In the genomic region with DNA sequence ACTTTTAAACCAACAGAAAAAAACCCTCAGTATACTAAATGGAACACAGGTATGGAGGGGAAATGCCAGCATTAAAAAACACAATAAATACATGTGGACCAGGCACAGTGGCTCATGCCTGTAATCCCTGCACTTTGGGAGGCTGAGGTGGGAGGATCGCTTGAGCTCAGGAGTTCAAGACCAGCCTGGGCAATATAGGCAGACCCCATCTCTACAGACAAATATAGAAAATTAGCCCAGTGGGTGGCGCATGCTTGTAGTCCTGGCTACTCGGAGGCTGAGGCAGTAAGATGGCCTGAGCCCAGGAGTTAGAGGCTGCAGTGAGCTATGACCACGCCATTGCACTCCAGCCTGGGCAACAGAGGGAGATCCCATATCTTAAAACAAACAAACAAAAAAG, we compare ENCODE assay signal across 10 cellular contexts. TPM values are rescaled to one million over a fixed set of nuclear protein-coding genes. Genes with fewer than 3 reads are reported as not detected.
DNase-seq lines count a peak whose midpoint lies in the region; ATAC-seq, FAIRE-seq and TF ChIP-seq lines count a peak whose summit lies in the region.
"Not testable (repeated sequence)": the region's sequence is repeated elsewhere in the genome, so short reads cannot be mapped to it uniquely, and the experiment has no call there.
"Had no signal": no experiment of that assay in that cellular context is flagged by ENCODE, and none has a peak within 500 bp of the region (broad histone marks: within the 10 kb centered on the region; RNA-seq: fewer than 3 reads in every experiment).

No MANE protein-coding gene starts in this region.

- POLR2A ChIA-PET in OCI-LY7 (lab: Charles Lee); HepG2 (lab: Yijun Ruan, JAX): not testable (repeated sequence)
- POLR2A ChIA-PET in K562 (lab: Yijun Ruan, JAX) = interaction anchor here (1.0 kb wide), 1 partner anchor 51 kb away, joined by 3 read pairs; no protein-coding TSS in a partner anchor

- H2AFZ ChIP-seq in OCI-LY7 (ENCODE audit: low read length); K562 (ENCODE audit: low read depth, low read length); HepG2 (ENCODE audit: low read length): not testable (repeated sequence)

- CTCF ChIA-PET in OCI-LY7 (lab: Charles Lee; ENCODE audit: unreplicated experiment); HepG2 (lab: Yijun Ruan, JAX; ENCODE audit: low intra/inter-chr PET ratio, low total read pairs): not testable (repeated sequence)
- CTCF ChIA-PET in K562 (lab: Yijun Ruan, JAX; ENCODE audit: low intra/inter-chr PET ratio) = interaction anchor here (0.6 kb wide), 1 partner anchor 436 kb away, joined by 3 read pairs; no protein-coding TSS in a partner anchor

- not testable (repeated sequence) for H3K4me3 ChIP-seq in OCI-LY7 (ENCODE audit: low read depth, low read length, poor library complexity, severe bottlenecking); K562; HepG2 (replicated peaks in 1 of 3; ENCODE audit: insufficient read depth in 1 of 3, low read depth in 2 of 3, low read length in 3 of 3)

- WGBS in K562 (ENCODE audit: insufficient coverage, low coverage, missing lambda C conversion rate) = 4% methylated on average over 2 of the region's 4 CpGs
- 4% methylated on average over 4 of the region's 4 CpGs for WGBS in HepG2 (ENCODE audit: low lambda C conversion rate)

- not testable (repeated sequence) for H4K20me1 ChIP-seq in OCI-LY7 (ENCODE audit: insufficient read depth, low read length); K562 (replicated peaks; ENCODE audit: control insufficient read depth, insufficient read depth, low read length); HepG2 (ENCODE audit: insufficient read depth, low read length)

- in situ Hi-C loops in K562 (cut with MboI); HepG2 (cut with HindIII; ENCODE audit: extremely low pct_ligation_motif_present, low pct_unique_long_range_greater_than_20kb): not testable (repeated sequence)

- not testable (repeated sequence) for ATAC-seq in K562, HepG2

- H3K4me1 ChIP-seq in OCI-LY7 (ENCODE audit: insufficient read depth, low read length, poor library complexity, severe bottlenecking); HepG2 (ENCODE audit: insufficient read depth, low read length): not testable (repeated sequence)
- peaks cover 9 to 21% of the 10 kb centered on the region in 2 experiments; a peak in 4 of 5 replicates for H3K4me1 ChIP-seq in K562 (replicated peaks in 1 of 2; ENCODE audit: control insufficient read depth in 2 of 2, insufficient read depth in 2 of 2, low read length in 2 of 2)

- not testable (repeated sequence) for H3K79me2 ChIP-seq in OCI-LY7 (ENCODE audit: insufficient read depth, low read depth, low read length); K562 (ENCODE audit: control insufficient read depth, insufficient read depth, low read length); HepG2 (ENCODE audit: insufficient read depth, low read length)

- 0 out of 2 replicates have a peak, but pooled peaks have one; percentile 18 for TF ChIP-seq CTCF in OCI-LY7 (conservative IDR thresholded peaks at IDR 0.05; ENCODE audit: low read length)
- TF ChIP-seq CTCF in K562 (IDR thresholded peaks at IDR 0.05 in 2 of 3, conservative IDR thresholded peaks at IDR 0.05 in 1 of 3; ENCODE audit: insufficient read depth in 2 of 3, low read depth in 1 of 3, low read length in 3 of 3); HepG2 (CRISPR knock-in tag; IDR thresholded peaks at IDR 0.05): not testable (repeated sequence)

- intact Hi-C loops in OCI-LY7 (cut with micrococcal nuclease; ENCODE audit: unreplicated experiment); K562 (cut with micrococcal nuclease); HepG2 (cut with micrococcal nuclease; ENCODE audit: unreplicated experiment): not testable (repeated sequence)

- TF ChIP-seq RAD21 in K562 (CRISPR knock-in tag; conservative IDR thresholded peaks at IDR 0.05 in 1 of 2, IDR thresholded peaks at IDR 0.05 in 1 of 2); HepG2 (CRISPR knock-in tag; IDR thresholded peaks at IDR 0.05): not testable (repeated sequence)

- H3K4me2 ChIP-seq in OCI-LY7 (ENCODE audit: low read length); K562 (ENCODE audit: insufficient read depth, low read length); HepG2 (ENCODE audit: low read depth, low read length): not testable (repeated sequence)

- H3K9me1 ChIP-seq in K562 (ENCODE audit: control insufficient read depth, insufficient read depth, low read length) = not testable (repeated sequence)

- not testable (repeated sequence) for TF ChIP-seq EP300 in K562 (IDR thresholded peaks at IDR 0.05; ENCODE audit: low read length); HepG2 (IDR thresholded peaks at IDR 0.05; ENCODE audit: low read depth in 2 of 2, low read length in 2 of 2); HepG2 (CRISPR knock-in tag; IDR thresholded peaks at IDR 0.05; ENCODE audit: borderline replicate concordance)

- not testable (repeated sequence) for DNase-seq in OCI-LY7 (ENCODE audit: low spot score); K562 (ENCODE audit: extremely low read depth in 1 of 4, low spot score in 3 of 4); HepG2 (ENCODE audit: low spot score)
- peak; percentile 35 for DNase-seq in activated CD8-positive, alpha-beta memory T cell treated with anti-CD3 and anti-CD28 coated beads for 24 hours

- not testable (repeated sequence) for TF ChIP-seq POLR2A in K562 (conservative IDR thresholded peaks at IDR 0.05); HepG2 (IDR thresholded peaks at IDR 0.05; ENCODE audit: insufficient read depth in 1 of 2, low read depth in 2 of 2, low read length in 2 of 2)

- not testable (repeated sequence) for H3K9ac ChIP-seq in K562 (ENCODE audit: insufficient read depth in 1 of 2, low read depth in 2 of 2, low read length in 2 of 2); HepG2 (ENCODE audit: insufficient read depth, low read depth, low read length)

- not testable (repeated sequence) for H3K9me3 ChIP-seq in OCI-LY7 (ENCODE audit: low read length); K562 (replicated peaks; ENCODE audit: control insufficient read depth, insufficient read depth, low read depth, low read length); HepG2 (ENCODE audit: low read length)

- H3K36me3 ChIP-seq in OCI-LY7 (ENCODE audit: insufficient read depth, low read length); K562 (ENCODE audit: control insufficient read depth, insufficient read depth, low read length); HepG2 (replicated peaks in 1 of 2; ENCODE audit: control insufficient read depth in 1 of 2, insufficient read depth in 2 of 2, low read length in 2 of 2): not testable (repeated sequence)

- not testable (repeated sequence) for H3K27ac ChIP-seq in OCI-LY7 (ENCODE audit: low read depth, low read length, poor library complexity, severe bottlenecking); K562 (ENCODE audit: extremely low read depth, low read depth, low read length); HepG2 (ENCODE audit: extremely low read length, insufficient read depth, low read length)

- BruUV-seq in OCI-LY7 (replicated peaks; lab: Mats Ljungman, UMichigan); K562 (replicated peaks; lab: Mats Ljungman, UMichigan); HepG2 (replicated peaks; lab: Mats Ljungman, UMichigan): not testable (repeated sequence)

- not testable (repeated sequence) for FAIRE-seq in K562 (lab: Jason Lieb, UNC); HepG2 (lab: Jason Lieb, UNC)

- H3K27me3 ChIP-seq in K562 (ENCODE audit: control insufficient read depth in 2 of 2, insufficient read depth in 2 of 2, low read length in 2 of 2) = peaks cover 11 to 13% of the 10 kb centered on the region in 2 experiments; a peak in 4 of 5 replicates
- H3K27me3 ChIP-seq in HepG2 (ENCODE audit: control insufficient read depth in 1 of 2, insufficient read depth in 2 of 2, low read length in 2 of 2) = peaks cover 3 to 48% of the 10 kb centered on the region in 2 experiments

- H3K9me2 ChIP-seq in OCI-LY7 (ENCODE audit: insufficient read depth, low read length) = not testable (repeated sequence)

RNA-seq across cellular contexts. Expression of gene ULBP1, which starts 3.9 kb away (rescaled TPM):
- total RNA-seq in OCI-LY7 (2014; rRNA removed; shearing (Covaris generic)) = 0.79 and 0.82 TPM in 2 replicates
- 1.9 and 2.3 TPM in 2 replicates for total RNA-seq in OCI-LY7 (2022)
- total RNA-seq in K562 (2011; cell fraction: chromatin; rRNA removed; ENCODE audit: low replicate concordance) = 2.2 and 5.9 TPM in 2 replicates
- total RNA-seq in K562 (2011; cell fraction: nucleolus; rRNA removed) = 1.8 and 2.1 TPM in 2 replicates
- 2.8 and 3.3 TPM in 2 replicates for total RNA-seq in K562 (2011; cell fraction: nucleoplasm; rRNA removed)
- 1.5 and 1.8 TPM in 2 replicates for total RNA-seq in K562 (2014; rRNA removed)
- total RNA-seq in K562 (2014; rRNA removed; fragmentation: Illumina TruSeq; extraction: Trizol) = 2.5 and 3.4 TPM in 2 replicates
- 0.26 and 0.33 TPM in 2 replicates for total RNA-seq in K562 (2015; rRNA removed; fragmentation: Illumina TruSeq; extraction: Trizol)
- 2.7 and 3.5 TPM in 2 replicates for total RNA-seq in K562 (2021)
- polyA plus RNA-seq in K562 (2011; rRNA removed) = 1.1 and 1.3 TPM in 2 replicates
- polyA plus RNA-seq in K562 (2011; cell fraction: cytosol; rRNA removed) = 0.40 and 0.91 TPM in 2 replicates
- 1.0 and 1.5 TPM in 2 replicates for polyA plus RNA-seq in K562 (2011; cell fraction: nucleus; rRNA removed)
- 1.3 and 14.7 TPM in 2 replicates for polyA plus RNA-seq in K562 (2012)
- polyA plus RNA-seq in K562 (2014; fragmentation: Illumina TruSeq; extraction: Trizol) = 4.9 and 6.0 TPM in 2 replicates
- polyA plus RNA-seq in K562 (2014; fragmentation: Nextera tagmentation; extraction: Ambion mirVana) = 1 to 10 TPM; 1.2 to 2.5 TPM
- polyA plus RNA-seq in K562 (2014; rRNA removed) = 2.7 and 3.3 TPM in 2 replicates
- polyA minus RNA-seq in K562 (2011; rRNA and poly(A)+ RNA removed) = 0.67 and 0.99 TPM in 2 replicates
- polyA minus RNA-seq in K562 (2011; cell fraction: cytosol; rRNA and poly(A)+ RNA removed) = 0.38 TPM in 1 of 2 replicates, not detected in the other
- 0.81 and 1.4 TPM in 2 replicates for polyA minus RNA-seq in K562 (2011; cell fraction: nucleus; rRNA and poly(A)+ RNA removed)
- total RNA-seq in HepG2 (2016; rRNA removed; fragmentation: Illumina TruSeq; extraction: Trizol) = 0.04 TPM in 1 of 2 replicates, not detected in the other
- total RNA-seq in HepG2 (2016; cell fraction: cytosol; rRNA removed; fragmentation: Illumina TruSeq; extraction: Trizol; ENCODE audit: low read depth) = not detected in 2 replicates
- total RNA-seq in HepG2 (2016; cell fraction: insoluble cytoplasmic fraction; rRNA removed; fragmentation: Illumina TruSeq; extraction: Trizol) = 0.06 TPM in 1 of 2 replicates, not detected in the other
- total RNA-seq in HepG2 (2016; cell fraction: membrane; rRNA removed; fragmentation: Illumina TruSeq; extraction: Trizol) = not detected in 2 replicates
- total RNA-seq in HepG2 (2016; cell fraction: nucleus; rRNA removed; fragmentation: Illumina TruSeq; extraction: Trizol) = 0.12 TPM in 1 of 2 replicates, not detected in the other
- polyA plus RNA-seq in HepG2 (2011; rRNA removed) = 0.08 and 0.09 TPM in 2 replicates
- polyA plus RNA-seq in HepG2 (2011; cell fraction: cytosol; rRNA removed) = 0.11 and 0.13 TPM in 2 replicates
- polyA plus RNA-seq in HepG2 (2011; cell fraction: nucleus; rRNA removed) = 0.05 and 0.10 TPM in 2 replicates
- polyA plus RNA-seq in HepG2 (2012) = 0.27 and 0.39 TPM in 2 replicates
- polyA plus RNA-seq in HepG2 (2016; cell fraction: cytosol; fragmentation: Illumina TruSeq; extraction: Trizol; ENCODE audit: low read depth) = not detected in 2 replicates
- polyA plus RNA-seq in HepG2 (2016; cell fraction: insoluble cytoplasmic fraction; fragmentation: Illumina TruSeq; extraction: Trizol; ENCODE audit: low read depth) = 0.09 TPM in 1 of 2 replicates, not detected in the other
- polyA plus RNA-seq in HepG2 (2016; cell fraction: membrane; fragmentation: Illumina TruSeq; extraction: Trizol; ENCODE audit: low read depth) = not detected in 2 replicates
- polyA plus RNA-seq in HepG2 (2016; cell fraction: nucleus; fragmentation: Illumina TruSeq; extraction: Trizol; ENCODE audit: insufficient read depth, low read depth) = 0.16 TPM in 1 of 2 replicates, not detected in the other
- polyA minus RNA-seq in HepG2 (2011; rRNA and poly(A)+ RNA removed; ENCODE audit: low replicate concordance) = 0.06 and 0.21 TPM in 2 replicates
- polyA minus RNA-seq in HepG2 (2011; cell fraction: cytosol; rRNA and poly(A)+ RNA removed) = not detected in 2 replicates
- polyA minus RNA-seq in HepG2 (2011; cell fraction: nucleus; rRNA and poly(A)+ RNA removed) = 0.12 and 0.13 TPM in 2 replicates
- total RNA-seq: CD4-positive, alpha-beta memory T cell; G401; GM12878 had no signal
- polyA plus RNA-seq: CD4-positive, alpha-beta memory T cell; CD4-positive, CD25-positive, alpha-beta regulatory T cell; CD8-positive, alpha-beta memory T cell had no signal

RNA-seq across cellular contexts. Expression of gene ULBP2, which starts 18.0 kb away (rescaled TPM):
- 0.60 TPM in 1 of 2 replicates, not detected in the other for total RNA-seq in OCI-LY7 (2014; rRNA removed; shearing (Covaris generic))
- total RNA-seq in OCI-LY7 (2022) (2.6 and 3.0 TPM in 2 replicates), K562 (2014; rRNA removed) (0.50 and 0.57 TPM in 2 replicates), K562 (2014; rRNA removed; fragmentation: Illumina TruSeq; extraction: Trizol) (0.96 and 1.2 TPM in 2 replicates), K562 (2015; rRNA removed; fragmentation: Illumina TruSeq; extraction: Trizol) (0.60 and 0.83 TPM in 2 replicates), K562 (2021) (0.78 and 1.2 TPM in 2 replicates), HepG2 (2016; rRNA removed; fragmentation: Illumina TruSeq; extraction: Trizol) (not detected in 2 replicates)
- 6.3 and 10.4 TPM in 2 replicates for total RNA-seq in K562 (2011; cell fraction: chromatin; rRNA removed; ENCODE audit: low replicate concordance)
- total RNA-seq in K562 (2011; cell fraction: nucleolus; rRNA removed) = 8.3 and 12.7 TPM in 2 replicates
- 13.1 and 13.4 TPM in 2 replicates for total RNA-seq in K562 (2011; cell fraction: nucleoplasm; rRNA removed)
- polyA plus RNA-seq in K562 (2011; rRNA removed) (2.7 and 5.3 TPM in 2 replicates), K562 (2014; fragmentation: Illumina TruSeq; extraction: Trizol) (1.8 and 2.4 TPM in 2 replicates), K562 (2014; fragmentation: Nextera tagmentation; extraction: Ambion mirVana) (1 to 10 TPM; 3.2 to 4.1 TPM), K562 (2014; rRNA removed) (1.1 TPM in 2 replicates), HepG2 (2011; rRNA removed) (not detected in 2 replicates)
- 2.6 and 5.2 TPM in 2 replicates for polyA plus RNA-seq in K562 (2011; cell fraction: cytosol; rRNA removed)
- polyA plus RNA-seq in K562 (2011; cell fraction: nucleus; rRNA removed) = 1.4 and 3.5 TPM in 2 replicates
- polyA plus RNA-seq in K562 (2012) = 1.2 and 4.7 TPM in 2 replicates
- 1.4 and 2.9 TPM in 2 replicates for polyA minus RNA-seq in K562 (2011; rRNA and poly(A)+ RNA removed)
- 0.86 TPM in 1 of 2 replicates, not detected in the other for polyA minus RNA-seq in K562 (2011; cell fraction: cytosol; rRNA and poly(A)+ RNA removed)
- polyA minus RNA-seq in K562 (2011; cell fraction: nucleus; rRNA and poly(A)+ RNA removed) = 0.22 and 0.27 TPM in 2 replicates
- not detected in 2 replicates for total RNA-seq in HepG2 (2016; cell fraction: cytosol; rRNA removed; fragmentation: Illumina TruSeq; extraction: Trizol; ENCODE audit: low read depth)
- total RNA-seq in HepG2 (2016; cell fraction: insoluble cytoplasmic fraction; rRNA removed; fragmentation: Illumina TruSeq; extraction: Trizol) = not detected in 2 replicates
- not detected in 2 replicates for total RNA-seq in HepG2 (2016; cell fraction: membrane; rRNA removed; fragmentation: Illumina TruSeq; extraction: Trizol)
- not detected in 2 replicates for total RNA-seq in HepG2 (2016; cell fraction: nucleus; rRNA removed; fragmentation: Illumina TruSeq; extraction: Trizol)
- polyA plus RNA-seq in HepG2 (2011; cell fraction: cytosol; rRNA removed) = not detected in 2 replicates
- polyA plus RNA-seq in HepG2 (2011; cell fraction: nucleus; rRNA removed) = not detected in 2 replicates
- polyA plus RNA-seq in HepG2 (2012) = not detected in 2 replicates
- polyA plus RNA-seq in HepG2 (2016; cell fraction: cytosol; fragmentation: Illumina TruSeq; extraction: Trizol; ENCODE audit: low read depth) = not detected in 2 replicates
- polyA plus RNA-seq in HepG2 (2016; cell fraction: insoluble cytoplasmic fraction; fragmentation: Illumina TruSeq; extraction: Trizol; ENCODE audit: low read depth) = not detected in 2 replicates
- polyA plus RNA-seq in HepG2 (2016; cell fraction: membrane; fragmentation: Illumina TruSeq; extraction: Trizol; ENCODE audit: low read depth) = not detected in 2 replicates
- polyA plus RNA-seq in HepG2 (2016; cell fraction: nucleus; fragmentation: Illumina TruSeq; extraction: Trizol; ENCODE audit: insufficient read depth, low read depth) = not detected in 2 replicates
- not detected in 2 replicates for polyA minus RNA-seq in HepG2 (2011; rRNA and poly(A)+ RNA removed; ENCODE audit: low replicate concordance)
- not detected in 2 replicates for polyA minus RNA-seq in HepG2 (2011; cell fraction: cytosol; rRNA and poly(A)+ RNA removed)
- not detected in 2 replicates for polyA minus RNA-seq in HepG2 (2011; cell fraction: nucleus; rRNA and poly(A)+ RNA removed)
- total RNA-seq: CD4-positive, alpha-beta memory T cell had no signal

RNA-seq across cellular contexts. Expression of gene RAET1G, which starts 36.9 kb away (rescaled TPM):
- not detected in 2 replicates for total RNA-seq in OCI-LY7 (2014; rRNA removed; shearing (Covaris generic))
- total RNA-seq in OCI-LY7 (2022) (not detected in 2 replicates), K562 (2014; rRNA removed) (not detected in 2 replicates), K562 (2014; rRNA removed; fragmentation: Illumina TruSeq; extraction: Trizol) (not detected in 2 replicates), K562 (2015; rRNA removed; fragmentation: Illumina TruSeq; extraction: Trizol) (not detected in 2 replicates), K562 (2021) (not detected in 2 replicates), HepG2 (2016; rRNA removed; fragmentation: Illumina TruSeq; extraction: Trizol) (not detected in 2 replicates)
- not detected in 2 replicates for total RNA-seq in K562 (2011; cell fraction: chromatin; rRNA removed; ENCODE audit: low replicate concordance)
- total RNA-seq in K562 (2011; cell fraction: nucleolus; rRNA removed) = not detected in 2 replicates
- total RNA-seq in K562 (2011; cell fraction: nucleoplasm; rRNA removed) = 0.61 TPM in 1 of 2 replicates, not detected in the other
- polyA plus RNA-seq in K562 (2011; rRNA removed) (0.11 TPM in 1 of 2 replicates, not detected in the other), K562 (2014; fragmentation: Illumina TruSeq; extraction: Trizol) (not detected in 2 replicates), K562 (2014; fragmentation: Nextera tagmentation; extraction: Ambion mirVana) (not detected), K562 (2014; rRNA removed) (not detected in 2 replicates), HepG2 (2011; rRNA removed) (not detected in 2 replicates)
- 0.13 TPM in 1 of 2 replicates, not detected in the other for polyA plus RNA-seq in K562 (2011; cell fraction: cytosol; rRNA removed)
- 0.16 TPM in 1 of 2 replicates, not detected in the other for polyA plus RNA-seq in K562 (2011; cell fraction: nucleus; rRNA removed)
- 0.07 TPM in 1 of 2 replicates, not detected in the other for polyA plus RNA-seq in K562 (2012)
- not detected in 2 replicates for polyA minus RNA-seq in K562 (2011; rRNA and poly(A)+ RNA removed)
- polyA minus RNA-seq in K562 (2011; cell fraction: cytosol; rRNA and poly(A)+ RNA removed) = not detected in 2 replicates
- not detected in 2 replicates for polyA minus RNA-seq in K562 (2011; cell fraction: nucleus; rRNA and poly(A)+ RNA removed)
- total RNA-seq in HepG2 (2016; cell fraction: cytosol; rRNA removed; fragmentation: Illumina TruSeq; extraction: Trizol; ENCODE audit: low read depth) = not detected in 2 replicates
- total RNA-seq in HepG2 (2016; cell fraction: insoluble cytoplasmic fraction; rRNA removed; fragmentation: Illumina TruSeq; extraction: Trizol) = not detected in 2 replicates
- total RNA-seq in HepG2 (2016; cell fraction: membrane; rRNA removed; fragmentation: Illumina TruSeq; extraction: Trizol) = not detected in 2 replicates
- not detected in 2 replicates for total RNA-seq in HepG2 (2016; cell fraction: nucleus; rRNA removed; fragmentation: Illumina TruSeq; extraction: Trizol)
- polyA plus RNA-seq in HepG2 (2011; cell fraction: cytosol; rRNA removed) = not detected in 2 replicates
- polyA plus RNA-seq in HepG2 (2011; cell fraction: nucleus; rRNA removed) = not detected in 2 replicates
- polyA plus RNA-seq in HepG2 (2012) = not detected in 2 replicates
- polyA plus RNA-seq in HepG2 (2016; cell fraction: cytosol; fragmentation: Illumina TruSeq; extraction: Trizol; ENCODE audit: low read depth) = not detected in 2 replicates
- polyA plus RNA-seq in HepG2 (2016; cell fraction: insoluble cytoplasmic fraction; fragmentation: Illumina TruSeq; extraction: Trizol; ENCODE audit: low read depth) = not detected in 2 replicates
- not detected in 2 replicates for polyA plus RNA-seq in HepG2 (2016; cell fraction: membrane; fragmentation: Illumina TruSeq; extraction: Trizol; ENCODE audit: low read depth)
- polyA plus RNA-seq in HepG2 (2016; cell fraction: nucleus; fragmentation: Illumina TruSeq; extraction: Trizol; ENCODE audit: insufficient read depth, low read depth) = not detected in 2 replicates
- polyA minus RNA-seq in HepG2 (2011; rRNA and poly(A)+ RNA removed; ENCODE audit: low replicate concordance) = 6.1 TPM in 1 of 2 replicates, not detected in the other
- polyA minus RNA-seq in HepG2 (2011; cell fraction: cytosol; rRNA and poly(A)+ RNA removed) = not detected in 2 replicates
- not detected in 2 replicates for polyA minus RNA-seq in HepG2 (2011; cell fraction: nucleus; rRNA and poly(A)+ RNA removed)
- total RNA-seq: CD4-positive, alpha-beta memory T cell; CD8-positive, alpha-beta memory T cell; G401; GM12878 had no signal
- polyA plus RNA-seq: CD14-positive monocyte; CD4-positive, alpha-beta memory T cell; CD4-positive, CD25-positive, alpha-beta regulatory T cell; CD8-positive, alpha-beta memory T cell; GM12878 had no signal
